ENCODE assay signal across 8 cellular contexts in the genomic region with DNA sequence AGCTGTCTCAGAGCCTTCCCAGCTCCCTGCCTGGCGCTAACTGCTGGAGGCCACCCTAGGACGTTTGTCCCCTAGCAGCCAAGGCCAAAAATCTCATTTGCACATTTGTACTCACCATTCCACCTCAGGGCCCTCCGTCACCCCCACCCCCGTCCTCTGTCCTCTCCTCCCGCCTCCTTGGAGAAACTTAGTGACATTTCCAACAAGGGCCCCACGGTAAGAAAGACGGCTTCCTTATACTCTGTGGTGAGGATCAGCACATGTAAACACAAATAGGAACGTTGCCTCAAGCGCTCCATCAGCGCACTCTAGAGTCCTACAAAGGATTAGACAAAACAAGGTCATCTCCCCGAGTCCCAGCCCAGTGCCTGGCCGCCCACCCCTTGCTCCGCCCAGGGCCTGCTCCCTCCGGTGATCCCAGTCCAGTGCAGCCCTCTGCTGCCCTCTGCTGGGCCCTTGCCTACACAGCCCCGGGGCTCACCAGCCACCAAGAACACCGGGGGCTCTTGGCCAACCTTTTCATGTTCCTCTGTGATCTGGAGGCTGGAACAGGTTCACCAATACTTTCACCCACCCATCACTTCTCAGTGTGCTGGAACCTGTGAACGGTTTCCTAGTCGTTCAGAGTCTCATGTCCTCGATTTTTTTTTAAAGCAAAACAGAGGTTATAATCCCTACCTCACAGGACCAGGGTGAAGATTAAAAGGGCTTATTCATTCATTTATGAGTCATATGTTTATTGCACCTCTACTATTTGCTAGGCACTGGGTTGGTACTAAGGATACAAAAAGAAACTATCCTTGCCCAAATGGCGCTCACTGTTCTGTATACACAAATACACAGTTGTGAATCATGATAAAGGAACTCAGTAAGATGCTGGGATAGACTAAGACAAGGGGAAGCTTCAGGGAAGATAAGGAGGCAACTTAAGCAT. TPM values are rescaled to one million over a fixed set of nuclear protein-coding genes. Genes with fewer than 3 reads are reported as not detected.
A peak's percentile ranks its signal among the peaks of the same experiment; 100 is the strongest.
DNase-seq lines count a peak whose midpoint lies in the region; ATAC-seq and TF ChIP-seq lines count a peak whose summit lies in the region.

No MANE protein-coding gene starts in this region.

- POLR2A ChIA-PET in CD8-positive, alpha-beta T cell (lab: Charles Lee), result no interaction called here
- POLR2A ChIA-PET in activated CD8-positive, alpha-beta T cell treated with anti-CD3 and anti-CD28 coated beads for 36 hours (lab: Charles Lee), result no interaction called here

- H3K4me3 ChIP-seq in CD8-positive, alpha-beta T cell (ENCODE audit: low read depth, low read length), result peak overlapping the region; percentile 3
- peak overlapping the region; percentile 15 for H3K4me3 ChIP-seq in HL-60 (replicated peaks; ENCODE audit: insufficient read depth, low read length)
- H3K4me3 ChIP-seq in lower lobe of right lung, result peak overlapping the region; percentile 10

- peaks cover 13% of the 10 kb centered on the region for H3K4me1 Mint-ChIP-seq in CD8-positive, alpha-beta T cell (ENCODE audit: low read depth)
- peaks cover 9% of the 10 kb centered on the region for H3K4me1 Mint-ChIP-seq in activated CD8-positive, alpha-beta T cell treated with anti-CD3 and anti-CD28 coated beads for 36 hours (ENCODE audit: low read depth)

- CTCF ChIA-PET in CD8-positive, alpha-beta T cell (lab: Charles Lee), result interaction anchor here (0.6 to 3.6 kb wide), 17 partner anchors 8 to 333 kb away, joined by 3 to 20 read pairs (median 4); a partner anchor contains a TSS
- CTCF ChIA-PET in activated CD8-positive, alpha-beta T cell treated with anti-CD3 and anti-CD28 coated beads for 36 hours (lab: Charles Lee), result interaction anchor here (0.6 to 5.8 kb wide), 10 partner anchors 11 to 333 kb away, joined by 3 to 39 read pairs (median 4); no protein-coding TSS in a partner anchor

- no peaks in the 10 kb centered on the region for H3K36me3 Mint-ChIP-seq in CD8-positive, alpha-beta T cell
- no peaks in the 10 kb centered on the region for H3K36me3 Mint-ChIP-seq in activated CD8-positive, alpha-beta T cell treated with anti-CD3 and anti-CD28 coated beads for 36 hours (ENCODE audit: low read depth)

- H3K9me3 Mint-ChIP-seq in CD8-positive, alpha-beta T cell, result no peaks in the 10 kb centered on the region
- no peaks in the 10 kb centered on the region for H3K9me3 Mint-ChIP-seq in activated CD8-positive, alpha-beta T cell treated with anti-CD3 and anti-CD28 coated beads for 36 hours

- H3K27me3 Mint-ChIP-seq in CD8-positive, alpha-beta T cell (ENCODE audit: low read depth), result no peaks in the 10 kb centered on the region
- H3K27me3 Mint-ChIP-seq in activated CD8-positive, alpha-beta T cell treated with anti-CD3 and anti-CD28 coated beads for 36 hours, result peaks cover 1% of the 10 kb centered on the region

- peak; percentile 96 for TF ChIP-seq CTCF in CD8-positive, alpha-beta T cell (IDR thresholded peaks at IDR 0.05)
- TF ChIP-seq CTCF in HL-60 (IDR thresholded peaks at IDR 0.05; ENCODE audit: insufficient read depth, low read length) (peak; percentile 80), lower lobe of right lung (IDR thresholded peaks at IDR 0.05) (peak; percentile 99)
- TF ChIP-seq CTCF in activated CD8-positive, alpha-beta T cell treated with anti-CD3 and anti-CD28 coated beads for 36 hours (IDR thresholded peaks at IDR 0.05), result peak; percentile 92

- H3K4me3 Mint-ChIP-seq in CD8-positive, alpha-beta T cell, result peak overlapping the region; percentile 56
- no peak overlapping the region for H3K4me3 Mint-ChIP-seq in activated CD8-positive, alpha-beta T cell treated with anti-CD3 and anti-CD28 coated beads for 36 hours

- intact Hi-C loops in CD8-positive, alpha-beta T cell (cut with DNase I, micrococcal nuclease), result loop anchor here (1.0 to 10.0 kb wide), 11 partner anchors 81 to 978 kb away; a partner anchor contains a TSS
- intact Hi-C loops in activated CD8-positive, alpha-beta T cell treated with anti-CD3 and anti-CD28 coated beads for 36 hours (cut with micrococcal nuclease), result loop anchor here (1.0 to 10.0 kb wide), 3 partner anchors 81 to 322 kb away; no protein-coding TSS in a partner anchor
- intact Hi-C loops in lower lobe of right lung (cut with DNase I), result loop anchor here (5.0 kb wide), 1 partner anchor 328 kb away; no protein-coding TSS in a partner anchor

- peak; percentile 73 to 91 (median 81) for DNase-seq in CD8-positive, alpha-beta T cell
- DNase-seq in HL-60 (ENCODE audit: low read depth in 1 of 2, low spot score in 1 of 2) (peak; percentile 87 to 90), NCI-H82 (lab: John Stamatoyannopoulos, UW) (peak; percentile 96), lower lobe of right lung (peak; percentile 94)
- DNase-seq in activated CD8-positive, alpha-beta T cell treated with anti-CD3 and anti-CD28 coated beads for 36 hours, result peak; percentile 96
- DNase-seq in effector CD4-positive, alpha-beta T cell, result peak; percentile 81
- DNase-seq in stimulated activated CD4-positive, alpha-beta T cell treated with anti-CD3 and anti-CD28 coated beads, Interleukin-4, amount 100 ng/mL, for 48 hours (ENCODE audit: low read depth in 2 of 2), result peak; percentile 89 to 91

- no peaks in the 10 kb centered on the region for H3K27me3 ChIP-seq in CD8-positive, alpha-beta T cell (ENCODE audit: insufficient read depth, low read length)
- H3K27me3 ChIP-seq in HL-60 (ENCODE audit: insufficient read depth, poor library complexity, severe bottlenecking) (no peaks in the 10 kb centered on the region), lower lobe of right lung (ENCODE audit: low read depth) (no peaks in the 10 kb centered on the region)

- H3K9me3 ChIP-seq in CD8-positive, alpha-beta T cell (ENCODE audit: low read length), result no peaks in the 10 kb centered on the region
- no peaks in the 10 kb centered on the region for H3K9me3 ChIP-seq in lower lobe of right lung

- ATAC-seq in CD8-positive, alpha-beta T cell, result peak; percentile 99
- ATAC-seq in GM19468 (IDR thresholded peaks at IDR 0.05; ENCODE audit: extremely low read depth, unreplicated experiment) (peak; percentile 89), lower lobe of right lung (peak; percentile 99 to 100)
- ATAC-seq in activated CD8-positive, alpha-beta T cell treated with anti-CD3 and anti-CD28 coated beads for 36 hours, result peak; percentile 100

- H3K36me3 ChIP-seq in CD8-positive, alpha-beta T cell (ENCODE audit: insufficient read depth, low read length), result no peaks in the 10 kb centered on the region
- no peaks in the 10 kb centered on the region for H3K36me3 ChIP-seq in lower lobe of right lung

- H3K4me1 ChIP-seq in CD8-positive, alpha-beta T cell (ENCODE audit: insufficient read depth, low read length), result peaks cover 9% of the 10 kb centered on the region
- peaks cover 23% of the 10 kb centered on the region for H3K4me1 ChIP-seq in lower lobe of right lung

- H3K27ac Mint-ChIP-seq in CD8-positive, alpha-beta T cell, result no peak overlapping the region
- no peak overlapping the region for H3K27ac Mint-ChIP-seq in activated CD8-positive, alpha-beta T cell treated with anti-CD3 and anti-CD28 coated beads for 36 hours

- H3K27ac ChIP-seq in CD8-positive, alpha-beta T cell (ENCODE audit: low read depth, low read length), result no peak overlapping the region
- H3K27ac ChIP-seq in HL-60 (replicated peaks) (no peak overlapping the region), lower lobe of right lung (peak overlapping the region; percentile 56)

RNA-seq across cellular contexts. Expression of a gene that starts 15.2 kb away (rescaled TPM):
- 10 to 100 TPM; 45.9 to 49.2 TPM for total RNA-seq in CD8-positive, alpha-beta T cell
- total RNA-seq in activated CD8-positive, alpha-beta T cell treated with anti-CD3 and anti-CD28 coated beads for 36 hours, result 10 to 100 TPM; 35.9 to 37.1 TPM
- 30.2 TPM for total RNA-seq in lower lobe of right lung

RNA-seq across cellular contexts. Expression of a gene that starts 42.2 kb away (rescaled TPM):
- total RNA-seq in CD8-positive, alpha-beta T cell, result not detected
- not detected for total RNA-seq in activated CD8-positive, alpha-beta T cell treated with anti-CD3 and anti-CD28 coated beads for 36 hours
- 12.9 TPM for total RNA-seq in lower lobe of right lung

Comparison
In these comparisons a context has a peak if more than half of its experiments do, and no peak if none do; other contexts are left out.
1. RNA of a gene that starts 42.2 kb away (total RNA-seq): 12.9 TPM in lower lobe of right lung (single experiment); not detected in CD8-positive, alpha-beta T cell and not detected in activated CD8-positive, alpha-beta T cell treated with anti-CD3 and anti-CD28 coated beads for 36 hours; every median in the first group is over 10 times any median in the second.
2. Peak in every context shown above with its lines, with median percentiles within 50 percentile points of each other: ATAC-seq, DNase-seq, H3K4me3 ChIP-seq and CTCF ChIP-seq.